8 cellular contexts compared by ENCODE assay signal in genomic region chr6:70411948-70412796, GRCh38. TPM values are rescaled to one million over a fixed set of nuclear protein-coding genes. Genes with fewer than 3 reads are reported as not detected.
DNase-seq lines count a peak whose midpoint lies in the region; ATAC-seq and TF ChIP-seq lines count a peak whose summit lies in the region.

No MANE protein-coding gene starts in this region.

- TF ChIP-seq CTCF in kidney epithelial cell (IDR thresholded peaks at IDR 0.05; ENCODE audit: insufficient read depth, low read length, poor library complexity, severe bottlenecking), result no peak

- peaks cover 27% of the 10 kb centered on the region for H3K4me1 Mint-ChIP-seq in T-helper 1 cell treated with Interleukin-12 subunit alpha and Interleukin-12 subunit beta and Interleukin-4 antibody, amounts not matched to agents 30 μg/mL and 1 μg/mL, for 36 hours (ENCODE audit: low read depth)
- peaks cover 27% of the 10 kb centered on the region for H3K4me1 Mint-ChIP-seq in activated naive CD8-positive, alpha-beta T cell treated with anti-CD3 and anti-CD28 coated beads for 36 hours

- no peaks in the 10 kb centered on the region for H3K27me3 ChIP-seq in kidney epithelial cell (ENCODE audit: control insufficient read depth, insufficient read depth, low read length)

- H3K4me3 Mint-ChIP-seq in T-helper 1 cell treated with Interleukin-12 subunit alpha and Interleukin-12 subunit beta and Interleukin-4 antibody, amounts not matched to agents 30 μg/mL and 1 μg/mL, for 36 hours, result peak overlapping the region; percentile 97
- peak overlapping the region; percentile 97 for H3K4me3 Mint-ChIP-seq in activated naive CD8-positive, alpha-beta T cell treated with anti-CD3 and anti-CD28 coated beads for 36 hours

- no peaks in the 10 kb centered on the region for H3K9me3 Mint-ChIP-seq in T-helper 1 cell treated with Interleukin-12 subunit alpha and Interleukin-12 subunit beta and Interleukin-4 antibody, amounts not matched to agents 30 μg/mL and 1 μg/mL, for 36 hours
- H3K9me3 Mint-ChIP-seq in activated naive CD8-positive, alpha-beta T cell treated with anti-CD3 and anti-CD28 coated beads for 36 hours, result no peaks in the 10 kb centered on the region

- H3K27ac Mint-ChIP-seq in T-helper 1 cell treated with Interleukin-12 subunit alpha and Interleukin-12 subunit beta and Interleukin-4 antibody, amounts not matched to agents 30 μg/mL and 1 μg/mL, for 36 hours, result peak overlapping the region; percentile 88
- peak overlapping the region; percentile 83 for H3K27ac Mint-ChIP-seq in activated naive CD8-positive, alpha-beta T cell treated with anti-CD3 and anti-CD28 coated beads for 36 hours

- ATAC-seq in HG03045 (IDR thresholded peaks at IDR 0.05; ENCODE audit: unreplicated experiment) (no peak), HG03342 (IDR thresholded peaks at IDR 0.05; ENCODE audit: unreplicated experiment) (no peak)

- no peak for DNase-seq in T-helper 1 cell
- no peak for DNase-seq in activated naive CD8-positive, alpha-beta T cell treated with anti-CD3 and anti-CD28 coated beads for 36 hours
- DNase-seq in kidney epithelial cell (ENCODE audit: low read depth), result no peak
- DNase-seq in superior temporal gyrus (ENCODE audit: extremely low spot score), result peak; percentile 28
- DNase-seq in SHP77 treated with DMSO at 0.1 percent for 48 hours (lab: John Stamatoyannopoulos, UW), result no peak

- H3K27me3 Mint-ChIP-seq in T-helper 1 cell treated with Interleukin-12 subunit alpha and Interleukin-12 subunit beta and Interleukin-4 antibody, amounts not matched to agents 30 μg/mL and 1 μg/mL, for 36 hours (ENCODE audit: low read depth), result peaks cover 32% of the 10 kb centered on the region
- H3K27me3 Mint-ChIP-seq in activated naive CD8-positive, alpha-beta T cell treated with anti-CD3 and anti-CD28 coated beads for 36 hours, result peaks cover 8% of the 10 kb centered on the region

- H3K36me3 ChIP-seq in kidney epithelial cell (ENCODE audit: control insufficient read depth, insufficient read depth, low read length), result no peaks in the 10 kb centered on the region

- H3K36me3 Mint-ChIP-seq in T-helper 1 cell treated with Interleukin-12 subunit alpha and Interleukin-12 subunit beta and Interleukin-4 antibody, amounts not matched to agents 30 μg/mL and 1 μg/mL, for 36 hours (ENCODE audit: low read depth), result peaks cover 1% of the 10 kb centered on the region
- peaks cover 5% of the 10 kb centered on the region for H3K36me3 Mint-ChIP-seq in activated naive CD8-positive, alpha-beta T cell treated with anti-CD3 and anti-CD28 coated beads for 36 hours

- peak overlapping the region; percentile 95 for H3K4me3 ChIP-seq in kidney epithelial cell (ENCODE audit: low read depth, low read length)

RNA-seq across cellular contexts. Expression of gene FAM135A, which starts 1.1 kb away (rescaled TPM):
- 1 to 10 TPM; 6.5 to 7.3 TPM for total RNA-seq in activated naive CD8-positive, alpha-beta T cell treated with anti-CD3 and anti-CD28 coated beads for 36 hours
- 19.8 and 21.0 TPM in 2 replicates for total RNA-seq in kidney epithelial cell
